Comparison of ENCODE assay signal across 10 cellular contexts in genomic region chr12:94172973-94173372, GRCh38. TPM values are rescaled to one million over a fixed set of nuclear protein-coding genes. Genes with fewer than 3 reads are reported as not detected.
A peak's percentile ranks its signal among the peaks of the same experiment; 100 is the strongest.
DNase-seq lines count a peak whose midpoint lies in the region; ATAC-seq and TF ChIP-seq lines count a peak whose summit lies in the region.
"Had no signal": no experiment of that assay in that cellular context is flagged by ENCODE, and none has a peak within 500 bp of the region (broad histone marks: within the 10 kb centered on the region; RNA-seq: fewer than 3 reads in every experiment).

No MANE protein-coding gene starts in this region.

- H3K4me2 ChIP-seq in neural progenitor cell: no peak overlapping the region

- H3K4me1 Mint-ChIP-seq in naive thymus-derived CD8-positive, alpha-beta T cell: peaks cover 43 to 70% (median 70%) of the 10 kb centered on the region in 4 donors
- peaks cover 29% of the 10 kb centered on the region for H3K4me1 Mint-ChIP-seq in neural progenitor cell

- H3K9ac ChIP-seq in neural progenitor cell: no peak overlapping the region

- POLR2A ChIA-PET in naive thymus-derived CD8-positive, alpha-beta T cell (lab: Charles Lee): interaction anchor here (1.1 to 1.4 kb wide), 2 partner anchors 35 to 89 kb away, joined by 3 read pairs; no protein-coding TSS in a partner anchor

- H3K4me3 ChIP-seq in epithelial cell of esophagus (ENCODE audit: low read length): no peak overlapping the region
- H3K4me3 ChIP-seq in retinal pigment epithelial cell (ENCODE audit: low read length): no peak overlapping the region
- no peak overlapping the region for H3K4me3 ChIP-seq in neural progenitor cell

- H3K27ac ChIP-seq in neural progenitor cell: no peak overlapping the region

- H3K4me1 ChIP-seq in neural progenitor cell: peaks cover 36% of the 10 kb centered on the region

- no peak overlapping the region for H2AFZ ChIP-seq in neural progenitor cell (replicated peaks)

- DNase-seq in GF-D8 (lab: John Stamatoyannopoulos, UW): peak; percentile 15
- peak; percentile 76 for DNase-seq in NOMO-1 treated with DMSO at 0.1 percent for 48 hours (lab: John Stamatoyannopoulos, UW; ENCODE audit: unreplicated experiment)
- DNase-seq in epithelial cell of esophagus (ENCODE audit: low read depth): peak; percentile 81
- peak; percentile 66 for DNase-seq in retinal pigment epithelial cell (ENCODE audit: low read depth)
- no peak for DNase-seq in NCI-H2081 (lab: John Stamatoyannopoulos, UW)
- DNase-seq in naive thymus-derived CD8-positive, alpha-beta T cell: no peak
- no peak for DNase-seq in RKO (ENCODE audit: low spot score)
- no peak for DNase-seq in neural progenitor cell (ENCODE audit: low spot score)
- DNase-seq: activated T-cell treated with anti-CD3 and anti-CD28 coated beads, Interleukin-2, amount 50 U/mL, for 24 hours; midbrain had no signal

- H3K79me2 ChIP-seq in neural progenitor cell (ENCODE audit: low read depth): no peaks in the 10 kb centered on the region

- H3K9me3 ChIP-seq in neural progenitor cell (ENCODE audit: low read depth): no peaks in the 10 kb centered on the region

- H4K20me1 ChIP-seq in neural progenitor cell (ENCODE audit: low read depth): no peaks in the 10 kb centered on the region

- no peak for ATAC-seq in naive thymus-derived CD8-positive, alpha-beta T cell

- no peak overlapping the region for H3K27ac Mint-ChIP-seq in naive thymus-derived CD8-positive, alpha-beta T cell
- no peak overlapping the region for H3K27ac Mint-ChIP-seq in neural progenitor cell
- H3K27ac Mint-ChIP-seq: activated T-cell treated with anti-CD3 and anti-CD28 coated beads, Interleukin-2, amount 50 U/mL, for 24 hours had no signal

- H3K27me3 Mint-ChIP-seq in naive thymus-derived CD8-positive, alpha-beta T cell: no peaks in the 10 kb centered on the region
- H3K27me3 Mint-ChIP-seq in neural progenitor cell (ENCODE audit: insufficient read depth, low read depth): peaks cover 2% of the 10 kb centered on the region
- H3K27me3 Mint-ChIP-seq: activated T-cell treated with anti-CD3 and anti-CD28 coated beads, Interleukin-2, amount 50 U/mL, for 24 hours had no signal

- H3F3A ChIP-seq in neural progenitor cell (ENCODE audit: low read depth): peaks cover 16% of the 10 kb centered on the region

- no peak for TF ChIP-seq CTCF in epithelial cell of esophagus (IDR thresholded peaks at IDR 0.05; ENCODE audit: insufficient read depth, low read depth, low read length, missing control alignments)
- TF ChIP-seq CTCF in retinal pigment epithelial cell (conservative IDR thresholded peaks at IDR 0.05; ENCODE audit: low read depth, low read length): no peak
- no peak for TF ChIP-seq CTCF in neural progenitor cell (IDR thresholded peaks at IDR 0.05)

- H3K27me3 ChIP-seq in neural progenitor cell: peaks cover 50% of the 10 kb centered on the region

- no peaks in the 10 kb centered on the region for H3K36me3 ChIP-seq in neural progenitor cell

- peak overlapping the region in 1 of 10 donors; percentile 14 for H3K4me3 Mint-ChIP-seq in naive thymus-derived CD8-positive, alpha-beta T cell
- no peak overlapping the region for H3K4me3 Mint-ChIP-seq in neural progenitor cell
- H3K4me3 Mint-ChIP-seq: activated T-cell treated with anti-CD3 and anti-CD28 coated beads, Interleukin-2, amount 50 U/mL, for 24 hours had no signal

- H3K9me3 Mint-ChIP-seq in naive thymus-derived CD8-positive, alpha-beta T cell: peaks cover 0 to 5% (median under 1%) of the 10 kb centered on the region in 9 donors
- peaks cover 6% of the 10 kb centered on the region for H3K9me3 Mint-ChIP-seq in neural progenitor cell
- H3K9me3 Mint-ChIP-seq: activated T-cell treated with anti-CD3 and anti-CD28 coated beads, Interleukin-2, amount 50 U/mL, for 24 hours had no signal

- H3K36me3 Mint-ChIP-seq in naive thymus-derived CD8-positive, alpha-beta T cell: peaks cover under 1 to 10% (median 6%) of the 10 kb centered on the region in 3 donors
- H3K36me3 Mint-ChIP-seq in neural progenitor cell: peaks cover 13% of the 10 kb centered on the region

RNA-seq across cellular contexts. Expression of gene PLXNC1, which starts 24.6 kb away (rescaled TPM):
- 1 to 10 TPM; 8.9 to 9.4 TPM for total RNA-seq in naive thymus-derived CD8-positive, alpha-beta T cell
- 1 to 10 TPM; 2.9 to 4.1 (median 3.0) TPM for polyA plus RNA-seq in naive thymus-derived CD8-positive, alpha-beta T cell
- 13.4 and 16.7 TPM in 2 replicates for total RNA-seq in neural progenitor cell (ENCODE audit: low replicate concordance)

Comparison
In these comparisons a context has a peak if more than half of its experiments do, and no peak if none do; other contexts are left out.
1. DNase-seq: peak in GF-D8 (single experiment), NOMO-1 treated with DMSO at 0.1 percent for 48 hours (single experiment), epithelial cell of esophagus (single experiment) and retinal pigment epithelial cell (single experiment); none in NCI-H2081 (0 of 2), naive thymus-derived CD8-positive, alpha-beta T cell (0 of 10), RKO (single experiment) and neural progenitor cell (single experiment).